In genomic region chr15:41494922-41495735, GRCh38 we compare ENCODE assay signal across 8 cellular contexts. TPM values are rescaled to one million over a fixed set of nuclear protein-coding genes. Genes with fewer than 3 reads are reported as not detected.
DNase-seq lines count a peak whose midpoint lies in the region; ATAC-seq, FAIRE-seq and TF ChIP-seq lines count a peak whose summit lies in the region.

No MANE protein-coding gene starts in this region.

- H3K36me3 Mint-ChIP-seq in T-helper 2 cell treated with Interferon-gamma antibody and Interleukin-4, amounts not matched to agents 5 μg/mL and 100 μg/mL, for 36 hours (ENCODE audit: low read depth): no peaks in the 10 kb centered on the region
- peaks cover 2% of the 10 kb centered on the region for H3K36me3 Mint-ChIP-seq in activated naive CD8-positive, alpha-beta T cell treated with anti-CD3 and anti-CD28 coated beads, Interleukin-2, amount 10 ng/mL, durations not matched to agents 7 days and 5 days

- H3K36me3 ChIP-seq in lower lobe of right lung (no peaks in the 10 kb centered on the region), thymus (ENCODE audit: control insufficient read depth, insufficient read depth) (no peaks in the 10 kb centered on the region), kidney (ENCODE audit: control insufficient read depth in 1 of 2, insufficient read depth in 2 of 2, low read length in 2 of 2) (no peaks in the 10 kb centered on the region)

- ATAC-seq in activated naive CD8-positive, alpha-beta T cell treated with anti-CD3 and anti-CD28 coated beads, Interleukin-2, amount 10 ng/mL, durations not matched to agents 7 days and 5 days (ENCODE audit: low read depth): no peak
- peak; percentile 4 to 25 for ATAC-seq in lower lobe of right lung

- peaks cover 59% of the 10 kb centered on the region for H3K27me3 ChIP-seq in lower lobe of right lung (ENCODE audit: low read depth)
- peaks cover 66% of the 10 kb centered on the region for H3K27me3 ChIP-seq in thymus (ENCODE audit: control insufficient read depth, insufficient read depth)

- no peak for DNase-seq in T-helper 2 cell treated with Interferon-gamma antibody and Interleukin-4, amounts not matched to agents 5 μg/mL and 100 μg/mL, for 36 hours (ENCODE audit: low spot score)
- DNase-seq in T-helper 2 cell: no peak
- DNase-seq in activated naive CD8-positive, alpha-beta T cell treated with anti-CD3 and anti-CD28 coated beads, Interleukin-2, amount 10 ng/mL, durations not matched to agents 7 days and 5 days: peak; percentile 61
- peak; percentile 60 for DNase-seq in lower lobe of right lung
- no peak for DNase-seq in kidney
- DNase-seq in SW480 (ENCODE audit: low spot score): no peak
- no peak for DNase-seq in KBM-7

- intact Hi-C loops in lower lobe of right lung (cut with DNase I): no loop called here
- intact Hi-C loops in kidney (cut with DNase I): no loop called here

- TF ChIP-seq CTCF in lower lobe of right lung (IDR thresholded peaks at IDR 0.05) (no peak), kidney (IDR thresholded peaks at IDR 0.05; ENCODE audit: borderline replicate concordance, extremely low read depth, insufficient read depth) (no peak)

- peak overlapping the region; percentile 56 for H3K4me3 Mint-ChIP-seq in T-helper 2 cell treated with Interferon-gamma antibody and Interleukin-4, amounts not matched to agents 5 μg/mL and 100 μg/mL, for 36 hours
- peak overlapping the region; percentile 47 for H3K4me3 Mint-ChIP-seq in activated naive CD8-positive, alpha-beta T cell treated with anti-CD3 and anti-CD28 coated beads, Interleukin-2, amount 10 ng/mL, durations not matched to agents 7 days and 5 days

- peak overlapping the region; percentile 84 for H3K4me3 ChIP-seq in lower lobe of right lung
- peak overlapping the region; percentile 71 for H3K4me3 ChIP-seq in thymus (ENCODE audit: low read length)
- no peak overlapping the region for H3K4me3 ChIP-seq in kidney (ENCODE audit: low read length in 2 of 2)

- H3K9me3 Mint-ChIP-seq in T-helper 2 cell treated with Interferon-gamma antibody and Interleukin-4, amounts not matched to agents 5 μg/mL and 100 μg/mL, for 36 hours: no peaks in the 10 kb centered on the region
- H3K9me3 Mint-ChIP-seq in activated naive CD8-positive, alpha-beta T cell treated with anti-CD3 and anti-CD28 coated beads, Interleukin-2, amount 10 ng/mL, durations not matched to agents 7 days and 5 days: no peaks in the 10 kb centered on the region

- peaks cover 28% of the 10 kb centered on the region for H3K4me1 Mint-ChIP-seq in T-helper 2 cell treated with Interferon-gamma antibody and Interleukin-4, amounts not matched to agents 5 μg/mL and 100 μg/mL, for 36 hours (ENCODE audit: low read depth)
- H3K4me1 Mint-ChIP-seq in activated naive CD8-positive, alpha-beta T cell treated with anti-CD3 and anti-CD28 coated beads, Interleukin-2, amount 10 ng/mL, durations not matched to agents 7 days and 5 days: peaks cover 21% of the 10 kb centered on the region

- in situ Hi-C loops in KBM-7 (cut with MboI; ENCODE audit: low pct_unique_long_range_greater_than_20kb, low sequenced_read_pairs): no loop called here

- H3K27ac Mint-ChIP-seq in T-helper 2 cell treated with Interferon-gamma antibody and Interleukin-4, amounts not matched to agents 5 μg/mL and 100 μg/mL, for 36 hours: no peak overlapping the region
- no peak overlapping the region for H3K27ac Mint-ChIP-seq in activated naive CD8-positive, alpha-beta T cell treated with anti-CD3 and anti-CD28 coated beads, Interleukin-2, amount 10 ng/mL, durations not matched to agents 7 days and 5 days

- H3K9me3 ChIP-seq in lower lobe of right lung: no peaks in the 10 kb centered on the region
- H3K9me3 ChIP-seq in thymus (ENCODE audit: control insufficient read depth): no peaks in the 10 kb centered on the region
- H3K9me3 ChIP-seq in kidney (ENCODE audit: control insufficient read depth in 1 of 2, low read length in 2 of 2): no peaks in the 10 kb centered on the region

- no peak for FAIRE-seq in kidney (lab: Jason Lieb, UNC)

- peaks cover 43% of the 10 kb centered on the region for H3K27me3 Mint-ChIP-seq in T-helper 2 cell treated with Interferon-gamma antibody and Interleukin-4, amounts not matched to agents 5 μg/mL and 100 μg/mL, for 36 hours (ENCODE audit: low read depth)
- peaks cover 68% of the 10 kb centered on the region for H3K27me3 Mint-ChIP-seq in activated naive CD8-positive, alpha-beta T cell treated with anti-CD3 and anti-CD28 coated beads, Interleukin-2, amount 10 ng/mL, durations not matched to agents 7 days and 5 days

- 3% methylated on average over 60 of the region's 60 CpGs for WGBS in thymus

- POLR2A ChIA-PET in activated naive CD8-positive, alpha-beta T cell treated with anti-CD3 and anti-CD28 coated beads, Interleukin-2, amount 10 ng/mL, durations not matched to agents 7 days and 5 days (lab: Charles Lee): interaction anchor here (0.8 kb wide), 1 partner anchor 17 kb away, joined by 3 read pairs; no protein-coding TSS in a partner anchor

- H3K27ac ChIP-seq in lower lobe of right lung: no peak overlapping the region
- H3K27ac ChIP-seq in thymus (ENCODE audit: low read depth): no peak overlapping the region
- H3K27ac ChIP-seq in kidney (ENCODE audit: low read depth in 2 of 2, low read length in 2 of 2): no peak overlapping the region

- no peak overlapping the region for H3K9ac ChIP-seq in kidney (ENCODE audit: low read length in 2 of 2)

- H3K4me1 ChIP-seq in lower lobe of right lung (peaks cover 35% of the 10 kb centered on the region), thymus (ENCODE audit: control insufficient read depth, insufficient read depth, low read length) (peaks cover 19% of the 10 kb centered on the region), kidney (ENCODE audit: control insufficient read depth in 1 of 2, insufficient read depth in 1 of 2, low read depth in 1 of 2, low read length in 2 of 2) (peaks cover 13 to 16% of the 10 kb centered on the region in 2 donors)

RNA-seq across cellular contexts. Expression of gene ITPKA, which starts 1.5 kb away (rescaled TPM):
- under 1 TPM in 1 of 2 experiments, not detected in 1; 0.25 TPM for total RNA-seq in activated naive CD8-positive, alpha-beta T cell treated with anti-CD3 and anti-CD28 coated beads, Interleukin-2, amount 10 ng/mL, durations not matched to agents 7 days and 5 days
- total RNA-seq in lower lobe of right lung: 0.32 TPM
- polyA plus RNA-seq in thymus: 0.66 TPM
- total RNA-seq in kidney: 0.66 TPM
- not detected for polyA plus RNA-seq in kidney (ENCODE audit: insufficient read depth, low read depth, low replicate concordance)

RNA-seq across cellular contexts. Expression of gene LTK, which starts 18.5 kb away (rescaled TPM):
- total RNA-seq in activated naive CD8-positive, alpha-beta T cell treated with anti-CD3 and anti-CD28 coated beads, Interleukin-2, amount 10 ng/mL, durations not matched to agents 7 days and 5 days: 1 to 10 TPM; 1.6 to 1.9 TPM
- 25.9 TPM for total RNA-seq in lower lobe of right lung
- polyA plus RNA-seq in thymus: 0.66 TPM
- 0.91 TPM for total RNA-seq in kidney
- 6.7 TPM for polyA plus RNA-seq in kidney (ENCODE audit: insufficient read depth, low read depth, low replicate concordance)

RNA-seq across cellular contexts. Expression of gene RPAP1, which starts 48.9 kb away (rescaled TPM):
- 10 to 100 TPM; 40.2 to 42.4 TPM for total RNA-seq in activated naive CD8-positive, alpha-beta T cell treated with anti-CD3 and anti-CD28 coated beads, Interleukin-2, amount 10 ng/mL, durations not matched to agents 7 days and 5 days
- 28.5 TPM for total RNA-seq in lower lobe of right lung
- 11.5 TPM for polyA plus RNA-seq in thymus
- total RNA-seq in kidney: 35.4 TPM
- 8.0 TPM for polyA plus RNA-seq in kidney (ENCODE audit: insufficient read depth, low read depth, low replicate concordance)

Comparison
In these comparisons a context has a peak if more than half of its experiments do, and no peak if none do; other contexts are left out.
1. DNase-seq: peak in activated naive CD8-positive, alpha-beta T cell treated with anti-CD3 and anti-CD28 coated beads, Interleukin-2, amount 10 ng/mL, durations not matched to agents 7 days and 5 days (single experiment) and lower lobe of right lung (single experiment); none in T-helper 2 cell treated with Interferon-gamma antibody and Interleukin-4, amounts not matched to agents 5 μg/mL and 100 μg/mL, for 36 hours (single experiment), T-helper 2 cell (0 of 5), kidney (single experiment), SW480 (single experiment) and KBM-7 (single experiment).
2. H3K4me3 ChIP-seq: peak in lower lobe of right lung (single experiment) and thymus (single experiment); none in kidney (0 of 2).